ENCODE assay signal across 28 cellular contexts in genomic region chr19:30073152-30074000, GRCh38.
DNase-seq lines count a peak whose midpoint lies in the region; ATAC-seq and TF ChIP-seq lines count a peak whose summit lies in the region.
"Had no signal": no experiment of that assay in that cellular context is flagged by ENCODE, and none has a peak within 500 bp of the region (broad histone marks: within the 10 kb centered on the region; RNA-seq: fewer than 3 reads in every experiment).

No MANE protein-coding gene starts in this region.

- H3K36me3 Mint-ChIP-seq in WTC11, result no peaks in the 10 kb centered on the region
- H3K36me3 Mint-ChIP-seq: activated naive CD4-positive, alpha-beta T cell treated with anti-CD3 and anti-CD28 coated beads, Interleukin-2, amount 50 U/mL, for 72 hours; CD4-positive, alpha-beta memory T cell; mesothelial cell of epicardium; naive thymus-derived CD8-positive, alpha-beta T cell had no signal

- TF ChIP-seq CTCF in WTC11 (IDR thresholded peaks at IDR 0.05) (no peak), lower leg skin (IDR thresholded peaks at IDR 0.05) (no peak), transverse colon (IDR thresholded peaks at IDR 0.05) (no peak)

- H3K27ac Mint-ChIP-seq in WTC11, result no peak overlapping the region
- H3K27ac Mint-ChIP-seq: activated naive CD4-positive, alpha-beta T cell treated with anti-CD3 and anti-CD28 coated beads, Interleukin-2, amount 50 U/mL, for 72 hours; CD4-positive, alpha-beta memory T cell; mesothelial cell of epicardium; T-helper 2 cell treated with Interferon-gamma antibody and Interleukin-4, amounts not matched to agents 5 μg/mL and 100 μg/mL, for 36 hours had no signal

- peaks cover 6% of the 10 kb centered on the region for H3K9me3 Mint-ChIP-seq in WTC11
- H3K9me3 Mint-ChIP-seq: T-helper 2 cell treated with Interferon-gamma antibody and Interleukin-4, amounts not matched to agents 5 μg/mL and 100 μg/mL, for 36 hours had no signal

- no peaks in the 10 kb centered on the region for H3K27me3 ChIP-seq in transverse colon
- H3K27me3 ChIP-seq: ascending aorta had no signal

- TF ChIP-seq EP300 in transverse colon (IDR thresholded peaks at IDR 0.05; ENCODE audit: low read depth), result no peak

- H3K36me3 ChIP-seq in transverse colon, result no peaks in the 10 kb centered on the region
- H3K36me3 ChIP-seq: ascending aorta had no signal

- 45 to 63% methylated on average over 13 to 14 of the region's 16 CpGs for WGBS in lower leg skin, 2 donors
- WGBS in transverse colon (ENCODE audit: low coverage in 1 of 2), 2 donors, result 82% methylated on average over 16 of the region's 16 CpGs; no CpG with 5 or more reads in 1 of the 2 donors

- CTCF ChIA-PET in WTC11 (lab: Charles Lee), result interaction anchor here (2.1 kb wide), 1 partner anchor 12 kb away, joined by 7 read pairs; no protein-coding TSS in a partner anchor

- DNase-seq in activated CD4-positive, CD25-positive, alpha-beta regulatory T cell treated with anti-CD3 and anti-CD28 coated beads, Interleukin-2, amount 50 U/mL, for 72 hours, result peak; percentile 4
- no peak for DNase-seq in activated CD4-positive, CD25-positive, alpha-beta regulatory T cell (lab: John Stamatoyannopoulos, UW)
- peak; percentile 32 for DNase-seq in WTC11 (ENCODE audit: low spot score)
- DNase-seq in lower leg skin (ENCODE audit: low spot score in 2 of 2), result peak; percentile 22 to 80
- peak; percentile 2 for DNase-seq in transverse colon
- no peak for DNase-seq in NCI-H2029 treated with DMSO at 0.1 percent for 48 hours (lab: John Stamatoyannopoulos, UW)
- DNase-seq: 8988T; activated CD4-positive, alpha-beta T cell treated with anti-CD3 and anti-CD28 coated beads, Interleukin-2, amount 50 U/mL, for 4 hours; activated CD8-positive, alpha-beta memory T cell treated with anti-CD3 and anti-CD28 coated beads, Interleukin-2, amount 50 U/mL, for 4 hours; CD4-positive, alpha-beta memory T cell; central memory CD4-positive, alpha-beta T cell; dermis blood vessel endothelial cell; GM23248; Karpas-422; NCI-H146; NCI-H2227 treated with DMSO at 0.1 percent for 48 hours; NCI-H748 treated with DMSO at 0.1 percent for 48 hours; retina; stimulated activated CD4-positive, alpha-beta T cell treated with anti-CD3 and anti-CD28 coated beads, Interleukin-4, amount 100 ng/mL, for 4 hours; stimulated activated naive CD8-positive, alpha-beta T cell treated with anti-CD3 and anti-CD28 coated beads, Interleukin-15, Interleukin-2, amounts not matched to agents 100 U/mL and 50 U/mL, for 24 hours had no signal

- H3K4me1 ChIP-seq in transverse colon, result no peaks in the 10 kb centered on the region
- H3K4me1 ChIP-seq: ascending aorta had no signal

- H3K27me3 Mint-ChIP-seq in WTC11 (ENCODE audit: low read depth), result no peaks in the 10 kb centered on the region

- TF ChIP-seq POLR2A in lower leg skin (IDR thresholded peaks at IDR 0.05) (no peak), transverse colon (IDR thresholded peaks at IDR 0.05) (no peak)

- POLR2A ChIA-PET in WTC11 (lab: Charles Lee), result no interaction called here

- no peaks in the 10 kb centered on the region for H3K9me3 ChIP-seq in transverse colon
- H3K9me3 ChIP-seq: ascending aorta had no signal

- no peak overlapping the region for H3K4me3 ChIP-seq in lower leg skin (ENCODE audit: low read depth, poor library complexity, severe bottlenecking)
- H3K4me3 ChIP-seq in transverse colon, result no peak overlapping the region
- H3K4me3 ChIP-seq: ascending aorta, GM23248 had no signal

- no peak overlapping the region for H3K27ac ChIP-seq in transverse colon
- H3K27ac ChIP-seq: ascending aorta, GM23248, RWPE1 had no signal

- in situ Hi-C loops in transverse colon (cut with MboI; ENCODE audit: low pct_ligation_motif_present in 1 of 4, low pct_unique_long_range_greater_than_20kb in 1 of 4, low sequenced_read_pairs in 3 of 4), result no loop called here

- H3K4me1 Mint-ChIP-seq in WTC11, result peaks cover 5% of the 10 kb centered on the region
- H3K4me1 Mint-ChIP-seq: CD4-positive, alpha-beta memory T cell; naive thymus-derived CD8-positive, alpha-beta T cell had no signal

- ATAC-seq in WTC11 (peak; percentile 31), GM19328 (IDR thresholded peaks at IDR 0.05; ENCODE audit: unreplicated experiment) (no peak), HG03196 (IDR thresholded peaks at IDR 0.05; ENCODE audit: unreplicated experiment) (no peak)
- ATAC-seq: naive thymus-derived CD8-positive, alpha-beta T cell; stimulated activated naive CD8-positive, alpha-beta T cell treated with anti-CD3 and anti-CD28 coated beads, Interleukin-15, Interleukin-2, amounts not matched to agents 100 U/mL and 50 U/mL, for 24 hours had no signal

- intact Hi-C loops in lower leg skin (cut with DNase I; ENCODE audit: low total_unique reads) (no loop called here), transverse colon (cut with DNase I; ENCODE audit: low total_unique reads) (no loop called here)

- no peak overlapping the region for H3K4me3 Mint-ChIP-seq in WTC11
- H3K4me3 Mint-ChIP-seq: CD4-positive, alpha-beta memory T cell; mesothelial cell of epicardium; naive thymus-derived CD8-positive, alpha-beta T cell; T-helper 2 cell treated with Interferon-gamma antibody and Interleukin-4, amounts not matched to agents 5 μg/mL and 100 μg/mL, for 36 hours had no signal

TF ChIP-seq in WTC11, 78 proteins besides CTCF, POLR2A, EP300 and RAD21:
- TF ChIP-seq TP53 (CRISPR knock-in tag; IDR thresholded peaks at IDR 0.05) (no peak), SOX15 (CRISPR knock-in tag; IDR thresholded peaks at IDR 0.05) (no peak), ATF2 (CRISPR knock-in tag; IDR thresholded peaks at IDR 0.05; ENCODE audit: borderline replicate concordance, low read depth) (no peak), TCF7 (CRISPR knock-in tag; IDR thresholded peaks at IDR 0.05; ENCODE audit: low read depth) (no peak), NFATC4 (CRISPR knock-in tag; IDR thresholded peaks at IDR 0.05) (no peak), HMGXB4 (CRISPR knock-in tag; IDR thresholded peaks at IDR 0.05) (no peak), FOXK1 (CRISPR knock-in tag; IDR thresholded peaks at IDR 0.05) (no peak), NFE2L1 (CRISPR knock-in tag; IDR thresholded peaks at IDR 0.05) (no peak), ZNF263 (CRISPR knock-in tag; IDR thresholded peaks at IDR 0.05; ENCODE audit: low read depth) (no peak), SP1 (CRISPR knock-in tag; conservative IDR thresholded peaks at IDR 0.05) (no peak), ATF1 (CRISPR knock-in tag; IDR thresholded peaks at IDR 0.05) (no peak), ZBTB43 (CRISPR knock-in tag; IDR thresholded peaks at IDR 0.05) (no peak), ZNF317 (CRISPR knock-in tag; IDR thresholded peaks at IDR 0.05; ENCODE audit: borderline replicate concordance, low read depth) (no peak)
- TF ChIP-seq, protein P1, sequence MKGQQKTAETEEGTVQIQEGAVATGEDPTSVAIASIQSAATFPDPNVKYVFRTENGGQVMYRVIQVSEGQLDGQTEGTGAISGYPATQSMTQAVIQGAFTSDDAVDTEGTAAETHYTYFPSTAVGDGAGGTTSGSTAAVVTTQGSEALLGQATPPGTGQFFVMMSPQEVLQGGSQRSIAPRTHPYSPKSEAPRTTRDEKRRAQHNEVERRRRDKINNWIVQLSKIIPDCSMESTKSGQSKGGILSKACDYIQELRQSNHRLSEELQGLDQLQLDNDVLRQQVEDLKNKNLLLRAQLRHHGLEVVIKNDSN (CRISPR knock-in tag; IDR thresholded peaks at IDR 0.05), result no peak

Comparison
In these comparisons a context has a peak if more than half of its experiments do, and no peak if none do; other contexts are left out.
1. DNase-seq: peak in activated CD4-positive, CD25-positive, alpha-beta regulatory T cell treated with anti-CD3 and anti-CD28 coated beads, Interleukin-2, amount 50 U/mL, for 72 hours (single experiment), WTC11 (single experiment), lower leg skin (2 of 2) and transverse colon (single experiment); none in activated CD4-positive, CD25-positive, alpha-beta regulatory T cell (0 of 4) and NCI-H2029 treated with DMSO at 0.1 percent for 48 hours (single experiment).